ENCODE assay signal across 16 cellular contexts in genomic region chr1:206101351-206101750, GRCh38. TPM values are rescaled to one million over a fixed set of nuclear protein-coding genes. Genes with fewer than 3 reads are reported as not detected.
DNase-seq lines count a peak whose midpoint lies in the region; ATAC-seq and TF ChIP-seq lines count a peak whose summit lies in the region.
"Had no signal": no experiment of that assay in that cellular context is flagged by ENCODE, and none has a peak within 500 bp of the region (broad histone marks: within the 10 kb centered on the region; RNA-seq: fewer than 3 reads in every experiment).

No MANE protein-coding gene starts in this region.

- H2AK5ac ChIP-seq in mesendoderm (ENCODE audit: low read length): no peak overlapping the region

- H3K4me3 ChIP-seq in BLaER1 treated with 17β-estradiol and CSF1 and Interleukin-3, amounts not matched to agents 10 nM and 100 nM: peak overlapping the region in 1 of 10 experiments; percentile 3; a peak in 1 of 20 replicates
- H3K4me3 ChIP-seq in GM23338 (no peak overlapping the region), mesendoderm (ENCODE audit: low read length) (no peak overlapping the region), ovary (no peak overlapping the region)
- H3K4me3 ChIP-seq: GM23248 had no signal

- H3K36me3 Mint-ChIP-seq in GM23338 (ENCODE audit: low read depth): no peaks in the 10 kb centered on the region
- no peaks in the 10 kb centered on the region for H3K36me3 Mint-ChIP-seq in WTC11

- H2BK5ac ChIP-seq in mesendoderm (ENCODE audit: low read length): no peak overlapping the region

- H3F3A ChIP-seq in GM23338 (replicated peaks; ENCODE audit: low read depth): no peaks in the 10 kb centered on the region

- no peak for TF ChIP-seq POLR2A in ovary (IDR thresholded peaks at IDR 0.05)

- no peak for TF ChIP-seq EP300 in ovary (IDR thresholded peaks at IDR 0.05)

- POLR2A ChIA-PET in WTC11 (lab: Charles Lee): no interaction called here

- peak; percentile 42 for ATAC-seq in GM23338
- ATAC-seq in WTC11: peak; percentile 78
- ATAC-seq in GM19463 (IDR thresholded peaks at IDR 0.05; ENCODE audit: unreplicated experiment): no peak
- no peak for ATAC-seq in SK-N-SH treated with all-trans-retinoic acid at 6 μM for 48 hours

- no peaks in the 10 kb centered on the region for H4K20me1 ChIP-seq in BLaER1 treated with 17β-estradiol and CSF1 and Interleukin-3, amounts not matched to agents 10 nM and 100 nM
- H4K20me1 ChIP-seq in GM23338 (replicated peaks; ENCODE audit: insufficient read depth): no peaks in the 10 kb centered on the region

- H3K56ac ChIP-seq in mesendoderm (ENCODE audit: low read length): no peak overlapping the region

- H4K8ac ChIP-seq in mesendoderm (ENCODE audit: low read depth, low read length): no peak overlapping the region

- H3K27ac Mint-ChIP-seq in GM23338: no peak overlapping the region
- H3K27ac Mint-ChIP-seq in WTC11: no peak overlapping the region
- H3K27ac Mint-ChIP-seq: CD4-positive, alpha-beta T cell had no signal

- no peak overlapping the region for H3K18ac ChIP-seq in mesendoderm (ENCODE audit: low read length)

- H2AFZ ChIP-seq in GM23338: no peak overlapping the region
- H2AFZ ChIP-seq: GM23248 had no signal

- no peak overlapping the region for H4K5ac ChIP-seq in mesendoderm (ENCODE audit: low read length)

- H3K9me2 ChIP-seq in GM23338 (ENCODE audit: insufficient read depth): no peaks in the 10 kb centered on the region

- H2BK15ac ChIP-seq in mesendoderm (replicated peaks; ENCODE audit: low read depth): no peak overlapping the region

- H3K4me3 Mint-ChIP-seq in GM23338 (no peak overlapping the region), WTC11 (no peak overlapping the region)
- H3K4me3 Mint-ChIP-seq: CD4-positive, alpha-beta T cell had no signal

- H3K9me3 Mint-ChIP-seq in GM23338 (no peaks in the 10 kb centered on the region), WTC11 (no peaks in the 10 kb centered on the region)
- H3K9me3 Mint-ChIP-seq: CD4-positive, alpha-beta T cell had no signal

- H2BK120ac ChIP-seq in mesendoderm (ENCODE audit: low read depth, low read length): no peak overlapping the region

- no peaks in the 10 kb centered on the region for H3K27me3 Mint-ChIP-seq in GM23338 (ENCODE audit: insufficient read depth, low read depth, poor library complexity)
- no peaks in the 10 kb centered on the region for H3K27me3 Mint-ChIP-seq in WTC11 (ENCODE audit: low read depth)

- H3K27me3 ChIP-seq in BLaER1 treated with 17β-estradiol and CSF1 and Interleukin-3, amounts not matched to agents 10 nM and 100 nM: peaks cover 0 to 22% (median 0%) of the 10 kb centered on the region in 11 experiments; a peak in 2 of 22 replicates
- H3K27me3 ChIP-seq in GM23338 (ENCODE audit: insufficient read depth) (no peaks in the 10 kb centered on the region), mesendoderm (ENCODE audit: insufficient read depth, low read length, poor library complexity) (no peaks in the 10 kb centered on the region), ovary (no peaks in the 10 kb centered on the region)

- peak overlapping the region; percentile 27 for H3K4ac ChIP-seq in mesendoderm (ENCODE audit: low read depth, low read length)

- intact Hi-C loops in ovary (cut with DNase I): no loop called here

- no peaks in the 10 kb centered on the region for H3K9me3 ChIP-seq in BLaER1 treated with 17β-estradiol and CSF1 and Interleukin-3, amounts not matched to agents 10 nM and 100 nM (replicated peaks in 1 of 11)
- no peaks in the 10 kb centered on the region for H3K9me3 ChIP-seq in ovary
- H3K9me3 ChIP-seq: BE2C, Caco-2 had no signal

- 0 out of 4 replicates have a peak, but pooled peaks of 1 of the 2 experiments have one; percentile 24 for TF ChIP-seq CTCF in GM23338 (conservative IDR thresholded peaks at IDR 0.05; ENCODE audit: low read depth in 2 of 2)
- TF ChIP-seq CTCF in WTC11 (IDR thresholded peaks at IDR 0.05): no peak
- no peak for TF ChIP-seq CTCF in ovary (IDR thresholded peaks at IDR 0.05)

- peak overlapping the region; percentile 40 to 93 (median 86); a peak in 21 of 22 replicates for H3K4me2 ChIP-seq in BLaER1 treated with 17β-estradiol and CSF1 and Interleukin-3, amounts not matched to agents 10 nM and 100 nM
- H3K4me2 ChIP-seq in GM23338 (no peak overlapping the region), mesendoderm (ENCODE audit: low read length) (no peak overlapping the region)

- WGBS in mesendoderm (ENCODE audit: extremely low coverage, insufficient coverage, low lambda C conversion rate): no CpG with 5 or more reads among the region's 3 CpGs
- WGBS in ovary, 3 donors: 85 to 91% (median 86%) methylated on average over 3 of the region's 3 CpGs

- H3K79me1 ChIP-seq in mesendoderm (ENCODE audit: low read length): no peaks in the 10 kb centered on the region

- H3K4me1 ChIP-seq in BLaER1 treated with 17β-estradiol and CSF1 and Interleukin-3, amounts not matched to agents 10 nM and 100 nM: peaks cover 11 to 97% (median 84%) of the 10 kb centered on the region in 10 experiments
- H3K4me1 ChIP-seq in GM23338 (ENCODE audit: insufficient read depth) (no peaks in the 10 kb centered on the region), mesendoderm (ENCODE audit: control insufficient read depth, low read depth, low read length) (no peaks in the 10 kb centered on the region), ovary (ENCODE audit: insufficient read depth) (peaks cover under 1% of the 10 kb centered on the region)
- H3K4me1 ChIP-seq: BE2C, Caco-2 had no signal

- peaks cover 0 to 29% (median 0%) of the 10 kb centered on the region in 11 experiments; a peak in 4 of 22 replicates for H3K36me3 ChIP-seq in BLaER1 treated with 17β-estradiol and CSF1 and Interleukin-3, amounts not matched to agents 10 nM and 100 nM
- no peaks in the 10 kb centered on the region for H3K36me3 ChIP-seq in GM23338 (ENCODE audit: insufficient read depth)
- H3K36me3 ChIP-seq in mesendoderm (ENCODE audit: control insufficient read depth, insufficient read depth, low read length): no peaks in the 10 kb centered on the region
- H3K36me3 ChIP-seq in ovary: no peaks in the 10 kb centered on the region
- H3K36me3 ChIP-seq: BE2C had no signal

- CTCF ChIA-PET in WTC11 (lab: Charles Lee): interaction anchor here (0.5 to 12.7 kb wide), 7 partner anchors 9 to 444 kb away, joined by 3 to 121 read pairs (median 4); no protein-coding TSS in a partner anchor

- H3K9ac ChIP-seq in BLaER1 treated with 17β-estradiol and CSF1 and Interleukin-3, amounts not matched to agents 10 nM and 100 nM: peak overlapping the region in 5 of 11 experiments; percentile 59 to 70 (median 67); a peak in 8 of 22 replicates
- no peak overlapping the region for H3K9ac ChIP-seq in mesendoderm (ENCODE audit: low read length)
- H3K9ac ChIP-seq: GM23248 had no signal

- peak overlapping the region in 10 of 11 experiments; percentile 56 to 87 (median 78); a peak in 20 of 22 replicates for H3K27ac ChIP-seq in BLaER1 treated with 17β-estradiol and CSF1 and Interleukin-3, amounts not matched to agents 10 nM and 100 nM
- H3K27ac ChIP-seq in GM23338 (ENCODE audit: low read depth) (no peak overlapping the region), mesendoderm (ENCODE audit: low read depth, low read length) (no peak overlapping the region), ovary (no peak overlapping the region)
- H3K27ac ChIP-seq: C4-2B, GM23248 had no signal

- H3K79me2 ChIP-seq in GM23338 (replicated peaks; ENCODE audit: insufficient read depth) (no peaks in the 10 kb centered on the region), mesendoderm (ENCODE audit: control insufficient read depth, insufficient read depth, low read length) (no peaks in the 10 kb centered on the region)

- H3K4me1 Mint-ChIP-seq in GM23338 (no peaks in the 10 kb centered on the region), WTC11 (no peaks in the 10 kb centered on the region)

- no peak overlapping the region for H3K23ac ChIP-seq in mesendoderm (ENCODE audit: low read length)

- DNase-seq in GM23338 (ENCODE audit: low spot score) (no peak), WTC11 (ENCODE audit: low spot score) (no peak), mesendoderm (no peak), inferior parietal cortex (ENCODE audit: extremely low spot score) (no peak), ovary (no peak)
- DNase-seq: ACHN; BE2C; Caco-2; CD4-positive, alpha-beta T cell; GM23248; H7 had no signal

TF ChIP-seq in GM23338, 12 proteins besides CTCF, POLR2A, EP300 and RAD21 (continues in another document):
- no peak for TF ChIP-seq JUNB (IDR thresholded peaks at IDR 0.05; ENCODE audit: unreplicated experiment)
- TF ChIP-seq ZNF331 (CRISPR knock-in tag; IDR thresholded peaks at IDR 0.05; ENCODE audit: low read depth): no peak
- no peak for TF ChIP-seq CREB1 (CRISPR knock-in tag; IDR thresholded peaks at IDR 0.05; ENCODE audit: low read depth)

TF ChIP-seq in WTC11, 78 proteins besides CTCF, POLR2A, EP300 and RAD21 (continues in another document):
- TF ChIP-seq NR1H2 (CRISPR knock-in tag; IDR thresholded peaks at IDR 0.05) (no peak), NR2C2 (CRISPR knock-in tag; IDR thresholded peaks at IDR 0.05) (no peak), SMAD3 (CRISPR knock-in tag; IDR thresholded peaks at IDR 0.05; ENCODE audit: borderline replicate concordance) (no peak), JUN (CRISPR knock-in tag; IDR thresholded peaks at IDR 0.05) (no peak), ELF4 (CRISPR knock-in tag; IDR thresholded peaks at IDR 0.05; ENCODE audit: low read depth) (no peak)

TF ChIP-seq in SK-N-SH treated with all-trans-retinoic acid at 6 μM for 48 hours, 23 proteins besides CTCF, POLR2A, EP300 and RAD21 (continues in another document):
- no peak for TF ChIP-seq ZNF565 (CRISPR knock-in tag; conservative IDR thresholded peaks at IDR 0.05; ENCODE audit: low read depth)

RNA-seq across cellular contexts. Expression of gene AVPR1B, which starts 15.8 kb away (rescaled TPM):
- 0.52 TPM in 1 of 2 replicates, not detected in the other for total RNA-seq in GM23338 (2014; rRNA removed; shearing (Covaris generic))
- polyA plus RNA-seq in GM23338 (2016; fragmentation: Nextera tagmentation; extraction: Ambion mirVana) (0.09 and 0.24 TPM in 2 replicates), ovary (not detected)
- total RNA-seq in WTC11 (2021) (0.30 to 0.68 TPM (median 0.46 TPM) in 3 replicates), ovary (not detected)
- polyA plus RNA-seq in mesendoderm (2013, experiment 1 of 2): 0.08 TPM
- polyA plus RNA-seq in mesendoderm (2013, experiment 2 of 2): 0.08 TPM
- total RNA-seq: Caco-2; CD4-positive, alpha-beta T cell; GM23248; H7; HT-29 had no signal
- polyA plus RNA-seq: GM23248 had no signal

RNA-seq across cellular contexts. Expression of gene RHEX, which starts 48.4 kb away (rescaled TPM):
- not detected in 2 replicates for total RNA-seq in GM23338 (2014; rRNA removed; shearing (Covaris generic))
- polyA plus RNA-seq in GM23338 (2016; fragmentation: Nextera tagmentation; extraction: Ambion mirVana) (not detected in 2 replicates), ovary (1 to 10 TPM in 1 of 2 donors, under 1 TPM in 1; 0.90 to 2.3 TPM)
- total RNA-seq in WTC11 (2021) (not detected in 3 replicates), ovary (10 to 100 TPM in 1 of 7 donors, 1 to 10 TPM in 3, under 1 TPM in 2, not detected in 1; 0.15 to 13.3 (median 1.8) TPM)
- 0.07 TPM for polyA plus RNA-seq in mesendoderm (2013, experiment 1 of 2)
- polyA plus RNA-seq in mesendoderm (2013, experiment 2 of 2): not detected
- total RNA-seq: Caco-2; CD4-positive, alpha-beta T cell; GM23248; H7; HT-29 had no signal
- polyA plus RNA-seq: GM23248 had no signal

Comparison
In these comparisons a context has a peak if more than half of its experiments do, and no peak if none do; other contexts are left out.
1. H3K27ac ChIP-seq: peak in BLaER1 treated with 17β-estradiol and CSF1 and Interleukin-3, amounts not matched to agents 10 nM and 100 nM (10 of 11); none in GM23338 (single experiment), mesendoderm (single experiment) and ovary (0 of 2).
2. H3K4me2 ChIP-seq: peak in BLaER1 treated with 17β-estradiol and CSF1 and Interleukin-3, amounts not matched to agents 10 nM and 100 nM (11 of 11); none in GM23338 (single experiment) and mesendoderm (single experiment).
3. ATAC-seq: peak in GM23338 (single experiment) and WTC11 (single experiment); none in GM19463 (single experiment) and SK-N-SH treated with all-trans-retinoic acid at 6 μM for 48 hours (single experiment).